ENCODE assay signal across 14 cellular contexts in the genomic region with DNA sequence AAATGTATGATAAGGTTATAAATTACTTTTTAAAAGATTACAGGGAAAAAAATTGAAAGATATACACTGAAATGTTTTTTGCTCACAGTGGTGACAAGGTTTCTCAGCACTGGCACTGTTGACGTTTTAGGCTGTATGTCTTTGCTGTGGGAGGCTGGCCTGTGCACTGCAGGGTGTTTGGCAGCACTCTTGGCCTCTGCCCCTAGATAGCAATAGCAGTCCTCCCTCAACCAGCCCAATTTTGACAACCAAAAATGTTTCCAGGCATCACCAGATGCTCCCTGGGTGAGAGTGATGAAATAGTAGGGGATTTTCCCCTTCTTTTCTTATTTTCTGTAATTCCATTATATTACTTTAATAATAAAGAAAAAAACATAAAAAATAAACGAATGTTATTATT. TPM values are rescaled to one million over a fixed set of nuclear protein-coding genes. Genes with fewer than 3 reads are reported as not detected.
DNase-seq lines count a peak whose midpoint lies in the region; ATAC-seq and TF ChIP-seq lines count a peak whose summit lies in the region.
"Had no signal": no experiment of that assay in that cellular context is flagged by ENCODE, and none has a peak within 500 bp of the region (broad histone marks: within the 10 kb centered on the region; RNA-seq: fewer than 3 reads in every experiment).

No MANE protein-coding gene starts in this region.

- H3K36me3 ChIP-seq in spleen, result peaks cover 0 to 27% (median 9%) of the 10 kb centered on the region in 6 donors
- H3K36me3 ChIP-seq: gastrocnemius medialis, SJCRH30 had no signal

- CTCF ChIA-PET in activated CD8-positive, alpha-beta T cell treated with anti-CD3 and anti-CD28 coated beads for 36 hours (lab: Charles Lee), result no interaction called here
- CTCF ChIA-PET in activated CD8-positive, alpha-beta T cell treated with anti-CD3 and anti-CD28 coated beads, Interleukin-2, amount 10 ng/mL, durations not matched to agents 7 days and 5 days (lab: Charles Lee), result interaction anchor here (1.0 kb wide), 1 partner anchor 134 kb away, joined by 3 read pairs; no protein-coding TSS in a partner anchor

- POLR2A ChIA-PET in activated CD8-positive, alpha-beta T cell treated with anti-CD3 and anti-CD28 coated beads for 36 hours (lab: Charles Lee), result no interaction called here
- POLR2A ChIA-PET in activated CD8-positive, alpha-beta T cell treated with anti-CD3 and anti-CD28 coated beads, Interleukin-2, amount 10 ng/mL, durations not matched to agents 7 days and 5 days (lab: Charles Lee), result no interaction called here

- H3K27me3 Mint-ChIP-seq in activated CD8-positive, alpha-beta T cell treated with anti-CD3 and anti-CD28 coated beads for 36 hours, result no peaks in the 10 kb centered on the region
- H3K27me3 Mint-ChIP-seq in activated CD8-positive, alpha-beta T cell treated with anti-CD3 and anti-CD28 coated beads, Interleukin-2, amount 10 ng/mL, durations not matched to agents 7 days and 5 days (ENCODE audit: low read depth), result no peaks in the 10 kb centered on the region
- H3K27me3 Mint-ChIP-seq in activated naive CD8-positive, alpha-beta T cell treated with anti-CD3 and anti-CD28 coated beads for 36 hours, result no peaks in the 10 kb centered on the region
- H3K27me3 Mint-ChIP-seq: central memory CD8-positive, alpha-beta T cell had no signal

- H3K36me3 Mint-ChIP-seq in activated CD8-positive, alpha-beta T cell treated with anti-CD3 and anti-CD28 coated beads for 36 hours (ENCODE audit: low read depth), result peaks cover 35% of the 10 kb centered on the region
- H3K36me3 Mint-ChIP-seq in activated CD8-positive, alpha-beta T cell treated with anti-CD3 and anti-CD28 coated beads, Interleukin-2, amount 10 ng/mL, durations not matched to agents 7 days and 5 days (ENCODE audit: low read depth), result peaks cover 24% of the 10 kb centered on the region
- H3K36me3 Mint-ChIP-seq in activated naive CD8-positive, alpha-beta T cell treated with anti-CD3 and anti-CD28 coated beads for 36 hours, result peaks cover 45% of the 10 kb centered on the region

- no peak for TF ChIP-seq POLR2A in spleen (IDR thresholded peaks at IDR 0.05)

- H3K27ac ChIP-seq in spleen, result peak overlapping the region in 5 of 8 donors; percentile 24 to 94 (median 90)
- H3K27ac ChIP-seq: gastrocnemius medialis, SJCRH30 had no signal

- H3K27me3 ChIP-seq in spleen (replicated peaks in 1 of 7), result no peaks in the 10 kb centered on the region
- H3K27me3 ChIP-seq: gastrocnemius medialis, SJCRH30 had no signal

- H3K4me1 ChIP-seq in spleen, result peaks cover 16 to 77% (median 54%) of the 10 kb centered on the region in 6 donors
- H3K4me1 ChIP-seq: SJCRH30 had no signal

- peak overlapping the region in 2 of 8 donors; percentile 1 to 74 for H3K4me3 ChIP-seq in spleen
- H3K4me3 ChIP-seq: gastrocnemius medialis, SJCRH30 had no signal

- no peak for TF ChIP-seq CTCF in activated CD8-positive, alpha-beta T cell treated with anti-CD3 and anti-CD28 coated beads for 36 hours (IDR thresholded peaks at IDR 0.05)
- TF ChIP-seq CTCF in spleen (IDR thresholded peaks at IDR 0.05 in 8 of 11, conservative IDR thresholded peaks at IDR 0.05 in 3 of 11), result no peak

- peak overlapping the region; percentile 58 for H3K4me3 Mint-ChIP-seq in activated CD8-positive, alpha-beta T cell treated with anti-CD3 and anti-CD28 coated beads for 36 hours
- H3K4me3 Mint-ChIP-seq in activated CD8-positive, alpha-beta T cell treated with anti-CD3 and anti-CD28 coated beads, Interleukin-2, amount 10 ng/mL, durations not matched to agents 7 days and 5 days, result no peak overlapping the region
- H3K4me3 Mint-ChIP-seq in activated naive CD8-positive, alpha-beta T cell treated with anti-CD3 and anti-CD28 coated beads for 36 hours, result peak overlapping the region; percentile 53
- H3K4me3 Mint-ChIP-seq: central memory CD8-positive, alpha-beta T cell had no signal

- intact Hi-C loops in activated CD8-positive, alpha-beta T cell treated with anti-CD3 and anti-CD28 coated beads for 36 hours (cut with micrococcal nuclease), result loop anchor here (10.0 kb wide), 1 partner anchor 519 kb away; no protein-coding TSS in a partner anchor
- intact Hi-C loops in spleen (cut with DNase I; ENCODE audit: low total_unique reads), result no loop called here

- peak overlapping the region; percentile 84 for H3K27ac Mint-ChIP-seq in activated CD8-positive, alpha-beta T cell treated with anti-CD3 and anti-CD28 coated beads for 36 hours
- H3K27ac Mint-ChIP-seq in activated CD8-positive, alpha-beta T cell treated with anti-CD3 and anti-CD28 coated beads, Interleukin-2, amount 10 ng/mL, durations not matched to agents 7 days and 5 days, result no peak overlapping the region
- H3K27ac Mint-ChIP-seq in activated naive CD8-positive, alpha-beta T cell treated with anti-CD3 and anti-CD28 coated beads for 36 hours, result peak overlapping the region; percentile 66

- 36 to 71% (median 59%) methylated on average over 2 of the region's 2 CpGs for WGBS in spleen, 5 donors

- H3K9me3 Mint-ChIP-seq in activated CD8-positive, alpha-beta T cell treated with anti-CD3 and anti-CD28 coated beads for 36 hours, result no peaks in the 10 kb centered on the region
- H3K9me3 Mint-ChIP-seq in activated CD8-positive, alpha-beta T cell treated with anti-CD3 and anti-CD28 coated beads, Interleukin-2, amount 10 ng/mL, durations not matched to agents 7 days and 5 days (ENCODE audit: insufficient read depth), result no peaks in the 10 kb centered on the region
- H3K9me3 Mint-ChIP-seq in activated naive CD8-positive, alpha-beta T cell treated with anti-CD3 and anti-CD28 coated beads for 36 hours, result peaks cover under 1% of the 10 kb centered on the region
- H3K9me3 Mint-ChIP-seq: central memory CD8-positive, alpha-beta T cell had no signal

- peaks cover 75% of the 10 kb centered on the region for H3K4me1 Mint-ChIP-seq in activated CD8-positive, alpha-beta T cell treated with anti-CD3 and anti-CD28 coated beads for 36 hours (ENCODE audit: low read depth)
- peaks cover 50% of the 10 kb centered on the region for H3K4me1 Mint-ChIP-seq in activated CD8-positive, alpha-beta T cell treated with anti-CD3 and anti-CD28 coated beads, Interleukin-2, amount 10 ng/mL, durations not matched to agents 7 days and 5 days (ENCODE audit: low read depth)
- H3K4me1 Mint-ChIP-seq in activated naive CD8-positive, alpha-beta T cell treated with anti-CD3 and anti-CD28 coated beads for 36 hours, result peaks cover 71% of the 10 kb centered on the region

- ATAC-seq in activated CD8-positive, alpha-beta T cell treated with anti-CD3 and anti-CD28 coated beads for 36 hours, result peak; percentile 11
- no peak for ATAC-seq in activated CD8-positive, alpha-beta T cell treated with anti-CD3 and anti-CD28 coated beads, Interleukin-2, amount 10 ng/mL, durations not matched to agents 7 days and 5 days
- peak; percentile 42 for ATAC-seq in HG03175 (IDR thresholded peaks at IDR 0.05; ENCODE audit: unreplicated experiment)
- ATAC-seq in GM18520 (IDR thresholded peaks at IDR 0.05; ENCODE audit: unreplicated experiment), result no peak
- ATAC-seq in HG02763 (IDR thresholded peaks at IDR 0.05; ENCODE audit: unreplicated experiment), result no peak
- ATAC-seq: gastrocnemius medialis had no signal

- peak; percentile 43 for DNase-seq in activated CD8-positive, alpha-beta T cell treated with anti-CD3 and anti-CD28 coated beads for 36 hours
- no peak for DNase-seq in activated CD8-positive, alpha-beta T cell treated with anti-CD3 and anti-CD28 coated beads, Interleukin-2, amount 10 ng/mL, durations not matched to agents 7 days and 5 days
- DNase-seq in activated naive CD8-positive, alpha-beta T cell treated with anti-CD3 and anti-CD28 coated beads for 36 hours, result no peak
- DNase-seq in spleen (no peak), pons (ENCODE audit: low spot score) (no peak)
- DNase-seq: gastrocnemius medialis, KBM-7, NCI-H2171, SJCRH30 had no signal

- H3K9me3 ChIP-seq in spleen, result no peaks in the 10 kb centered on the region
- H3K9me3 ChIP-seq: gastrocnemius medialis, SJCRH30 had no signal

RNA-seq across cellular contexts. Expression of gene CD274, which starts 3.3 kb away (rescaled TPM):
- 10 to 100 TPM; 12.2 to 13.7 TPM for total RNA-seq in activated CD8-positive, alpha-beta T cell treated with anti-CD3 and anti-CD28 coated beads for 36 hours
- 1 to 10 TPM; 4.0 to 4.9 TPM for total RNA-seq in activated CD8-positive, alpha-beta T cell treated with anti-CD3 and anti-CD28 coated beads, Interleukin-2, amount 10 ng/mL, durations not matched to agents 7 days and 5 days
- 10 to 100 TPM; 22.0 to 24.6 TPM for total RNA-seq in activated naive CD8-positive, alpha-beta T cell treated with anti-CD3 and anti-CD28 coated beads for 36 hours
- total RNA-seq in spleen, result 10 to 100 TPM; 24.2 to 34.8 (median 28.1) TPM
- polyA plus RNA-seq in spleen, result 1 to 10 TPM; 1.8 to 6.1 (median 1.9) TPM

RNA-seq across cellular contexts. Expression of gene PLGRKT, which starts 15.9 kb away (rescaled TPM):
- total RNA-seq in activated CD8-positive, alpha-beta T cell treated with anti-CD3 and anti-CD28 coated beads for 36 hours, result 10 to 100 TPM; 26.6 to 28.5 TPM
- total RNA-seq in activated CD8-positive, alpha-beta T cell treated with anti-CD3 and anti-CD28 coated beads, Interleukin-2, amount 10 ng/mL, durations not matched to agents 7 days and 5 days, result 10 to 100 TPM; 30.5 to 30.7 TPM
- total RNA-seq in activated naive CD8-positive, alpha-beta T cell treated with anti-CD3 and anti-CD28 coated beads for 36 hours, result 10 to 100 TPM; 27.3 to 27.5 TPM
- total RNA-seq in spleen, result 10 to 100 TPM; 12.8 to 20.7 (median 17.5) TPM
- polyA plus RNA-seq in spleen, result 10 to 100 TPM; 15.5 to 27.9 (median 21.3) TPM

RNA-seq across cellular contexts. Expression of gene PDCD1LG2, which starts 56.7 kb away (rescaled TPM):
- total RNA-seq in activated CD8-positive, alpha-beta T cell treated with anti-CD3 and anti-CD28 coated beads for 36 hours, result under 1 TPM; 0.13 to 0.14 TPM
- total RNA-seq in activated CD8-positive, alpha-beta T cell treated with anti-CD3 and anti-CD28 coated beads, Interleukin-2, amount 10 ng/mL, durations not matched to agents 7 days and 5 days, result under 1 TPM; 0.55 TPM
- total RNA-seq in activated naive CD8-positive, alpha-beta T cell treated with anti-CD3 and anti-CD28 coated beads for 36 hours, result under 1 TPM in 1 of 2 experiments, not detected in 1; 0.08 TPM
- total RNA-seq in spleen, result 10 to 100 TPM; 12.0 to 29.3 (median 21.4) TPM
- polyA plus RNA-seq in spleen, result 1 to 10 TPM; 2.0 to 3.0 (median 2.6) TPM
- total RNA-seq: mononuclear cell had no signal

Comparison
In these comparisons a context has a peak if more than half of its experiments do, and no peak if none do; other contexts are left out.
1. ATAC-seq: peak in activated CD8-positive, alpha-beta T cell treated with anti-CD3 and anti-CD28 coated beads for 36 hours (single experiment) and HG03175 (single experiment); none in activated CD8-positive, alpha-beta T cell treated with anti-CD3 and anti-CD28 coated beads, Interleukin-2, amount 10 ng/mL, durations not matched to agents 7 days and 5 days (single experiment), GM18520 (single experiment) and HG02763 (single experiment).
2. RNA of gene PDCD1LG2, which starts 56.7 kb away (total RNA-seq): 12.0 to 29.3 TPM in spleen; 0.55 TPM in activated CD8-positive, alpha-beta T cell treated with anti-CD3 and anti-CD28 coated beads, Interleukin-2, amount 10 ng/mL, durations not matched to agents 7 days and 5 days, 0.13 to 0.14 TPM in activated CD8-positive, alpha-beta T cell treated with anti-CD3 and anti-CD28 coated beads for 36 hours and 0.08 TPM in activated naive CD8-positive, alpha-beta T cell treated with anti-CD3 and anti-CD28 coated beads for 36 hours; every median in the first group is over 4 times any median in the second.